Comparison of ENCODE assay signal across 1 cellular context in the genomic region with DNA sequence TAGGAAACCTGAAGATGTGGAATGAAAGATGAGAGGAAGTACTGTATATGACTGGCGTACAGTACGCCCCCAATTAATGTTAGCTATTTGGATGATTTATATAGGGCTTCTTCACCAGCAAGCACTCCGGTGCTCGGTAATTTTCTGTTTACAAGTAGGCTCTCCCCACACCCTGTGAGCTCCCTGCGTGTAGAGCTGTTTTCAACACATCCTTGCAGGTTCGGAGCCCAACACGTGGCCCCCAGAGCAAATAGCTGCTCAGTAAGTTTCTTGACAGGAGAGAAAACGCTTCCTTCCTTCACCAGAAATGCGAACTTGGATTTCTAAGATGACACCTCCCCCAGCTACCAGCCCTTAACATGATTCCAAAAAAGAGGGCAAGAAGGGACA.
TF ChIP-seq lines count a peak whose summit lies in the region.

No MANE protein-coding gene starts in this region.

TF ChIP-seq in HepG2, 621 proteins besides CTCF, POLR2A, EP300 and RAD21 (continued from another document):
- no peak for TF ChIP-seq KDM5B (CRISPR knock-in tag; IDR thresholded peaks at IDR 0.05; ENCODE audit: borderline replicate concordance)
- TF ChIP-seq ZMAT3 (CRISPR knock-in tag; conservative IDR thresholded peaks at IDR 0.05) = no peak
